Comparison of ENCODE assay signal across 1 cellular context in genomic region chrX:133402042-133402453, GRCh38.
TF ChIP-seq lines count a peak whose summit lies in the region.

No MANE protein-coding gene starts in this region.

TF ChIP-seq in WTC11, 78 proteins besides CTCF, POLR2A, EP300 and RAD21 (continued from another document):
- no peak for TF ChIP-seq E2F4 (CRISPR knock-in tag; IDR thresholded peaks at IDR 0.05; ENCODE audit: borderline replicate concordance, low read depth)
- no peak for TF ChIP-seq ZNF121 (CRISPR knock-in tag; IDR thresholded peaks at IDR 0.05)
- TF ChIP-seq ZNF281 (CRISPR knock-in tag; IDR thresholded peaks at IDR 0.05) = no peak
